8 cellular contexts compared by ENCODE assay signal in genomic region chr19:7197169-7197759, GRCh38.
DNase-seq lines count a peak whose midpoint lies in the region; ATAC-seq and FAIRE-seq lines count a peak whose summit lies in the region.

No MANE protein-coding gene starts in this region.

- H3K36me3 ChIP-seq in small intestine (ENCODE audit: control insufficient read depth in 2 of 2, insufficient read depth in 2 of 2, low read length in 2 of 2): no peaks in the 10 kb centered on the region

- ATAC-seq in HG02970 (IDR thresholded peaks at IDR 0.05; ENCODE audit: low FRiP score, unreplicated experiment): peak; percentile 53

- H3K27ac ChIP-seq in caudate nucleus (ENCODE audit: low read depth, low read length): peak overlapping the region; percentile 95
- H3K27ac ChIP-seq in small intestine (ENCODE audit: low read depth in 1 of 2, low read length in 1 of 2): peak overlapping the region; percentile 61 to 95

- peak overlapping the region in 1 of 2 donors; percentile 57 for H3K4me3 ChIP-seq in small intestine (ENCODE audit: low read depth in 1 of 2, low read length in 2 of 2)

- H3K4me3 Mint-ChIP-seq in immature natural killer cell: peak overlapping the region; percentile 85 to 91 (median 90)

- H3K9me3 ChIP-seq in small intestine (ENCODE audit: control insufficient read depth, low read depth): no peaks in the 10 kb centered on the region

- FAIRE-seq in GM18507 (lab: Jason Lieb, UNC): peak; percentile 91
- FAIRE-seq in small intestine (lab: Jason Lieb, UNC): no peak

- H3K9me3 Mint-ChIP-seq in immature natural killer cell: peaks cover 0 to 4% (median 0%) of the 10 kb centered on the region in 6 donors

- no peaks in the 10 kb centered on the region for H3K27me3 ChIP-seq in small intestine (ENCODE audit: control insufficient read depth in 2 of 2, insufficient read depth in 2 of 2, low read length in 2 of 2)

- peak overlapping the region; percentile 90 to 98 (median 96) for H3K27ac Mint-ChIP-seq in immature natural killer cell

- DNase-seq in GM18507 (ENCODE audit: extremely low spot score, insufficient read length, low read depth) (no peak), NCI-H2171 treated with DMSO at 0.1 percent for 48 hours (lab: John Stamatoyannopoulos, UW) (peak; percentile 79), caudate nucleus (lab: John Stamatoyannopoulos, UW) (peak; percentile 18 to 91 (median 75)), immature natural killer cell (peak; percentile 83 to 87 (median 84)), small intestine (peak; percentile 80)
- DNase-seq in activated CD4-positive, CD25-positive, alpha-beta regulatory T cell treated with anti-CD3 and anti-CD28 coated beads, Interleukin-2, amount 50 U/mL, for 16 hours (ENCODE audit: low read depth, low spot score): peak; percentile 57
- DNase-seq in NK-92 treated with Interleukin-12 subunit alpha and Interleukin-12 subunit beta, amount 100 ng/mL, for 24 hours (lab: John Stamatoyannopoulos, UW): no peak

- H3K4me1 ChIP-seq in small intestine (ENCODE audit: control insufficient read depth in 2 of 2, insufficient read depth in 1 of 2, low read depth in 1 of 2, low read length in 1 of 2): peaks cover 2% of the 10 kb centered on the region in 2 donors

- WGBS in small intestine, 3 donors: 0 to 1% (median 1%) methylated on average over 21 of the region's 21 CpGs

- peaks cover 37 to 48% of the 10 kb centered on the region in 2 donors for H3K4me1 Mint-ChIP-seq in immature natural killer cell

- peaks cover 12 to 31% (median 17%) of the 10 kb centered on the region in 3 donors for H3K27me3 Mint-ChIP-seq in immature natural killer cell (ENCODE audit: low read depth in 3 of 3)

- no peaks in the 10 kb centered on the region for H3K36me3 Mint-ChIP-seq in immature natural killer cell

Comparison
In these comparisons a context has a peak if more than half of its experiments do, and no peak if none do; other contexts are left out.
1. DNase-seq: peak in NCI-H2171 treated with DMSO at 0.1 percent for 48 hours (single experiment), activated CD4-positive, CD25-positive, alpha-beta regulatory T cell treated with anti-CD3 and anti-CD28 coated beads, Interleukin-2, amount 50 U/mL, for 16 hours (single experiment), caudate nucleus (61 of 61), immature natural killer cell (3 of 3) and small intestine (single experiment); none in GM18507 (single experiment) and NK-92 treated with Interleukin-12 subunit alpha and Interleukin-12 subunit beta, amount 100 ng/mL, for 24 hours (single experiment).